11 cellular contexts compared by ENCODE assay signal in the genomic region with DNA sequence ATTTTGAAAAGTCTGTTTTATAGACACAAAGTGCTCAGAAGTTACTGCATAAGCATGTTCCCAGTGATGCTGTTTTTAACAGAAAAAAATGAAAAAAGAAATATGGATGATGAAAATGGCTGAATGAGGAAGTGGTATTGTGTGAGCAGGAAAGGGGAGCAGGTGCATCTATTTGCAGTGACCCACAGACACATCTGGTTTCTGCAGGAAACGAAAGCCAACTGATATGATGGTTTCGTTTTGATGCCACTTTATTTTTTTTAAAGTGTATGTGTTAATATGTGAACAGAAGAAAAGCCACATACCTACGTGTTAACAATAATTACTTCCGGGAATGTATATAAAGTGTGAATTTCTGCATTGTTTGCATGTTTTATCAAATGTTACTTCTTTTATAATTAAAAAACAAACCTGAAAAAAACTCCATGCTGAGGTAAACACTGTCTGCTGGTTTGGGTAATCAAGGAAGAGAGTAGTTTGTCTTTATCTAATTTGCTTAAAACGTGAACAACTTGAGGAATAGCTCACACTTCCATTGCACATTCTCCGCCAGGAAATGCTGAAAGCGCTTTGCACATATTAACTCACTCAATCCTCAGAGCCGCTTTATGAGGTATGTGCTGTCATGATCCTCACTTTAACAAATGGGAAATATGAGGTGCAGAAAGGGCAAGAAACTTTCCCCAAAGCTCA.
DNase-seq lines count a peak whose midpoint lies in the region; ATAC-seq, FAIRE-seq and TF ChIP-seq lines count a peak whose summit lies in the region.
"Had no signal": no experiment of that assay in that cellular context is flagged by ENCODE, and none has a peak within 500 bp of the region (broad histone marks: within the 10 kb centered on the region; RNA-seq: fewer than 3 reads in every experiment).

No MANE protein-coding gene starts in this region.

- H3K4me1 ChIP-seq in heart left ventricle: no peaks in the 10 kb centered on the region
- H3K4me1 ChIP-seq: lower lobe of right lung had no signal

- H3K27ac ChIP-seq in heart left ventricle: peak overlapping the region in 1 of 12 donors; percentile 68
- H3K27ac ChIP-seq: lower lobe of right lung had no signal

- ATAC-seq in GM21423 (IDR thresholded peaks at IDR 0.05; ENCODE audit: unreplicated experiment) (peak; percentile 80), HG03565 (IDR thresholded peaks at IDR 0.05; ENCODE audit: unreplicated experiment) (peak; percentile 85), heart left ventricle (no peak)

- H3K9me3 ChIP-seq in heart left ventricle: no peaks in the 10 kb centered on the region
- H3K9me3 ChIP-seq: lower lobe of right lung had no signal

- no peak for TF ChIP-seq POLR2A in heart left ventricle (IDR thresholded peaks at IDR 0.05)

- peaks cover 0 to 35% (median 8%) of the 10 kb centered on the region in 9 donors for H3K27me3 ChIP-seq in heart left ventricle

- no peaks in the 10 kb centered on the region for H3K36me3 ChIP-seq in heart left ventricle
- H3K36me3 ChIP-seq: lower lobe of right lung had no signal

- H3K4me3 ChIP-seq in heart left ventricle: no peak overlapping the region
- H3K4me3 ChIP-seq: lower lobe of right lung had no signal

- peak; percentile 76 for DNase-seq in GM18507 (ENCODE audit: extremely low spot score, insufficient read length, low read depth)
- peak; percentile 48 for DNase-seq in central memory CD4-positive, alpha-beta T cell
- no peak for DNase-seq in putamen (ENCODE audit: low spot score)
- DNase-seq in NCI-H345 (lab: John Stamatoyannopoulos, UW): no peak
- DNase-seq in RCC 7860 (ENCODE audit: low spot score): no peak
- no peak for DNase-seq in heart left ventricle
- DNase-seq: lower lobe of right lung had no signal

- FAIRE-seq in GM18507 (lab: Jason Lieb, UNC): peak; percentile 99
- no peak for FAIRE-seq in RCC 7860 (lab: Jason Lieb, UNC)
- FAIRE-seq: astrocyte, HTR-8/SVneo had no signal

- intact Hi-C loops in heart left ventricle (cut with DNase I): no loop called here

- TF ChIP-seq CTCF in heart left ventricle (IDR thresholded peaks at IDR 0.05): no peak

- 61 to 67% (median 63%) methylated on average over 8 of the region's 8 CpGs for WGBS in heart left ventricle, 4 donors

Comparison
In these comparisons a context has a peak if more than half of its experiments do, and no peak if none do; other contexts are left out.
1. DNase-seq: peak in GM18507 (single experiment) and central memory CD4-positive, alpha-beta T cell (single experiment); none in putamen (single experiment), NCI-H345 (single experiment), RCC 7860 (single experiment) and heart left ventricle (0 of 5).
2. ATAC-seq: peak in GM21423 (single experiment) and HG03565 (single experiment); none in heart left ventricle (0 of 4).